Comparison of ENCODE assay signal across 8 cellular contexts in genomic region chr7:127588697-127589482, GRCh38. TPM values are rescaled to one million over a fixed set of nuclear protein-coding genes. Genes with fewer than 3 reads are reported as not detected.
A peak's percentile ranks its signal among the peaks of the same experiment; 100 is the strongest.
DNase-seq lines count a peak whose midpoint lies in the region; ATAC-seq and TF ChIP-seq lines count a peak whose summit lies in the region.

No MANE protein-coding gene starts in this region.

- peaks cover 6% of the 10 kb centered on the region for H3F3A ChIP-seq in SK-N-SH (replicated peaks; ENCODE audit: insufficient read depth)

- H3K9me3 ChIP-seq in SK-N-SH = no peaks in the 10 kb centered on the region
- H3K9me3 ChIP-seq in skeletal muscle satellite cell (replicated peaks; ENCODE audit: low read length) = no peaks in the 10 kb centered on the region

- H3K36me3 Mint-ChIP-seq in immature natural killer cell = peaks cover 4 to 17% (median 10%) of the 10 kb centered on the region in 3 donors

- H4K20me1 ChIP-seq in KMS-11 (ENCODE audit: insufficient read depth) (0 out of 2 replicates have a peak, but pooled peaks cover 1% of the 10 kb centered on the region), SK-N-SH (ENCODE audit: insufficient read depth) (peaks cover 17% of the 10 kb centered on the region)

- no peak for TF ChIP-seq EP300 in SK-N-SH (IDR thresholded peaks at IDR 0.05; ENCODE audit: borderline replicate concordance in 1 of 2, low read depth in 1 of 2, low read length in 1 of 2)

- TF ChIP-seq CTCF in KMS-11 (conservative IDR thresholded peaks at IDR 0.05; ENCODE audit: low read depth, low read length) = peak; percentile 48
- peak; percentile 77 for TF ChIP-seq CTCF in SK-N-SH (IDR thresholded peaks at IDR 0.05)

- 12% methylated on average over 36 of the region's 43 CpGs for WGBS in SK-N-SH (ENCODE audit: low lambda C conversion rate)

- peak overlapping the region; percentile 83 for H3K9ac ChIP-seq in KMS-11
- peak overlapping the region; percentile 91 for H3K9ac ChIP-seq in SK-N-SH
- H3K9ac ChIP-seq in skeletal muscle satellite cell (ENCODE audit: low read depth, low read length) = peak overlapping the region; percentile 95

- CTCF ChIA-PET in SK-N-SH (lab: Yijun Ruan, JAX) = interaction anchor here (0.6 to 7.9 kb wide), 32 partner anchors 9 to 758 kb away, joined by 3 to 78 read pairs (median 4); partner anchors contain the start of gene PAX4

- no peak overlapping the region for H3K4me3 ChIP-seq in KMS-11 (IDR thresholded peaks at IDR 0.05; ENCODE audit: insufficient read depth, low read depth, low read length)
- H3K4me3 ChIP-seq in SK-N-SH (ENCODE audit: low read depth in 2 of 2, low read length in 1 of 2) = peak overlapping the region; percentile 96 to 100
- peak overlapping the region; percentile 99 for H3K4me3 ChIP-seq in skeletal muscle satellite cell (ENCODE audit: low read length)

- peak; percentile 80 for TF ChIP-seq RAD21 in SK-N-SH (IDR thresholded peaks at IDR 0.05; ENCODE audit: low read length)

- no peaks in the 10 kb centered on the region for H3K36me3 ChIP-seq in KMS-11 (ENCODE audit: insufficient read depth)
- H3K36me3 ChIP-seq in SK-N-SH (replicated peaks in 1 of 2; ENCODE audit: control insufficient read depth in 1 of 2, insufficient read depth in 2 of 2, low read length in 1 of 2) = peaks cover 20 to 21% of the 10 kb centered on the region in 2 experiments
- H3K36me3 ChIP-seq in skeletal muscle satellite cell (ENCODE audit: insufficient read depth, low read length) = peaks cover 19% of the 10 kb centered on the region

- H3K79me2 ChIP-seq in KMS-11 (ENCODE audit: insufficient read depth, low read depth) = peaks cover 25% of the 10 kb centered on the region
- H3K79me2 ChIP-seq in SK-N-SH (ENCODE audit: insufficient read depth) = peaks cover 33% of the 10 kb centered on the region

- H2AFZ ChIP-seq in KMS-11 (ENCODE audit: low read depth) = peak overlapping the region; percentile 94
- peak overlapping the region; percentile 83 for H2AFZ ChIP-seq in SK-N-SH (ENCODE audit: low read depth)

- H3K27ac Mint-ChIP-seq in immature natural killer cell = peak overlapping the region; percentile 82 to 97 (median 94)

- H3K27ac ChIP-seq in KMS-11 = peak overlapping the region; percentile 49
- H3K27ac ChIP-seq in SK-N-SH (ENCODE audit: low read depth in 2 of 2, low read length in 1 of 2) = peak overlapping the region; percentile 62 to 84
- H3K27ac ChIP-seq in caudate nucleus (ENCODE audit: low read depth, low read length) = peak overlapping the region; percentile 80

- H3K9me2 ChIP-seq in SK-N-SH = no peaks in the 10 kb centered on the region

- ATAC-seq in GM21737 (IDR thresholded peaks at IDR 0.05; ENCODE audit: unreplicated experiment) (peak; percentile 11), HG03521 (IDR thresholded peaks at IDR 0.05; ENCODE audit: unreplicated experiment) (no peak)

- H3K4me1 Mint-ChIP-seq in immature natural killer cell = peaks cover 48 to 49% of the 10 kb centered on the region in 2 donors

- H3K4me1 ChIP-seq in KMS-11 (ENCODE audit: low read depth, poor library complexity, severe bottlenecking) (peaks cover 25% of the 10 kb centered on the region), SK-N-SH (ENCODE audit: control insufficient read depth in 1 of 2, insufficient read depth in 2 of 2, low read depth in 1 of 2, low read length in 1 of 2) (peaks cover 10 to 30% of the 10 kb centered on the region in 2 experiments; a peak in 3 of 4 replicates), skeletal muscle satellite cell (ENCODE audit: control insufficient read depth, insufficient read depth, low read length) (peaks cover 25% of the 10 kb centered on the region)

- H3K27me3 ChIP-seq in KMS-11 (ENCODE audit: insufficient read depth, low read depth) = no peaks in the 10 kb centered on the region
- no peaks in the 10 kb centered on the region for H3K27me3 ChIP-seq in SK-N-SH (ENCODE audit: insufficient read depth)
- H3K27me3 ChIP-seq in skeletal muscle satellite cell (ENCODE audit: control insufficient read depth, insufficient read depth, low read length) = no peaks in the 10 kb centered on the region

- POLR2A ChIA-PET in SK-N-SH (lab: Yijun Ruan, JAX) = interaction anchor here (0.8 to 1.1 kb wide), 2 partner anchors 9 to 63 kb away, joined by 3 to 5 read pairs; partner anchors contain the start of gene SND1

- no peaks in the 10 kb centered on the region for H3K9me3 Mint-ChIP-seq in immature natural killer cell

- H3K27me3 Mint-ChIP-seq in immature natural killer cell (ENCODE audit: low read depth in 3 of 3) = peaks cover 0 to 5% (median 2%) of the 10 kb centered on the region in 3 donors

- peak overlapping the region; percentile 95 to 99 (median 96) for H3K4me3 Mint-ChIP-seq in immature natural killer cell

- DNase-seq in ELF-1 (ENCODE audit: low read depth, low spot score) (peak; percentile 80), SK-N-SH (peak; percentile 94), caudate nucleus (lab: John Stamatoyannopoulos, UW) (peak in 53 of 61 donors; percentile 1 to 82 (median 53)), immature natural killer cell (peak in 1 of 3 donors; percentile 28)

- peak overlapping the region; percentile 81 for H3K4me2 ChIP-seq in KMS-11
- H3K4me2 ChIP-seq in SK-N-SH = peak overlapping the region; percentile 98
- H3K4me2 ChIP-seq in skeletal muscle satellite cell (ENCODE audit: low read length) = peak overlapping the region; percentile 91

TF ChIP-seq in SK-N-SH, 30 proteins besides CTCF, POLR2A, EP300 and RAD21 (continues in another document):
- TF ChIP-seq MXI1 (IDR thresholded peaks at IDR 0.05; ENCODE audit: low read depth, low read length) (peak; percentile 60; the same call in 1 of the 2 replicates), REST (IDR thresholded peaks at IDR 0.05; ENCODE audit: low read depth, low read length) (peak; percentile 27; the same call in 1 of the 2 replicates), SMC3 (IDR thresholded peaks at IDR 0.05; ENCODE audit: low read depth, low read length) (peak; percentile 58), TCF12 (IDR thresholded peaks at IDR 0.05) (peak; percentile 4; the same call in 1 of the 2 replicates), RCOR1 (IDR thresholded peaks at IDR 0.05; ENCODE audit: low read length) (peak; percentile 54), TAF1 (IDR thresholded peaks at IDR 0.05; ENCODE audit: borderline replicate concordance, low read depth, low read length) (0 out of 2 replicates have a peak, but pooled peaks have one; percentile 41), GATA2 (CRISPR knock-in tag; IDR thresholded peaks at IDR 0.05) (no peak), SIN3A (IDR thresholded peaks at IDR 0.05; ENCODE audit: borderline replicate concordance, low read depth, low read length) (peak; percentile 81), CHD2 (IDR thresholded peaks at IDR 0.05; ENCODE audit: low read length, partially characterized antibody) (peak; percentile 71), MAX (IDR thresholded peaks at IDR 0.05; ENCODE audit: low read depth) (0 out of 2 replicates have a peak, but pooled peaks have one; percentile 42)

RNA-seq across cellular contexts. Expression of gene ARF5, which starts 0.7 kb away (rescaled TPM):
- polyA plus RNA-seq in SK-N-SH (2012; rRNA removed) = 466 and 562 TPM in 2 replicates
- 342 and 432 TPM in 2 replicates for polyA plus RNA-seq in SK-N-SH (2012; cell fraction: cytosol; rRNA removed)
- polyA plus RNA-seq in SK-N-SH (2012; cell fraction: nucleus; rRNA removed) = 291 and 294 TPM in 2 replicates
- 100 to 1,000 TPM; 213 to 272 (median 263) TPM for polyA plus RNA-seq in immature natural killer cell
- 112 and 124 TPM in 2 replicates for total RNA-seq in skeletal muscle satellite cell (2012; rRNA removed)

RNA-seq across cellular contexts. Expression of gene GCC1, which starts 3.5 kb away (rescaled TPM):
- polyA plus RNA-seq in SK-N-SH (2012; rRNA removed) = 8.4 and 10.3 TPM in 2 replicates
- 8.2 and 9.4 TPM in 2 replicates for polyA plus RNA-seq in SK-N-SH (2012; cell fraction: cytosol; rRNA removed)
- polyA plus RNA-seq in SK-N-SH (2012; cell fraction: nucleus; rRNA removed) = 6.7 and 8.0 TPM in 2 replicates
- 10 to 100 TPM in 1 of 3 donors, 1 to 10 TPM in 2; 4.8 to 20.1 (median 8.2) TPM for polyA plus RNA-seq in immature natural killer cell
- total RNA-seq in skeletal muscle satellite cell (2012; rRNA removed) = 13.8 and 13.9 TPM in 2 replicates

RNA-seq across cellular contexts. Expression of gene FSCN3, which starts 4.6 kb away (rescaled TPM):
- 2.4 and 2.5 TPM in 2 replicates for polyA plus RNA-seq in SK-N-SH (2012; rRNA removed)
- 3.2 and 4.1 TPM in 2 replicates for polyA plus RNA-seq in SK-N-SH (2012; cell fraction: cytosol; rRNA removed)
- polyA plus RNA-seq in SK-N-SH (2012; cell fraction: nucleus; rRNA removed) = 2.0 and 2.1 TPM in 2 replicates
- 1 to 10 TPM in 2 of 3 donors, not detected in 1; 1.2 to 1.5 TPM for polyA plus RNA-seq in immature natural killer cell
- 0.66 and 2.8 TPM in 2 replicates for total RNA-seq in skeletal muscle satellite cell (2012; rRNA removed)

RNA-seq across cellular contexts. Expression of gene PAX4, which starts 29.1 kb away (rescaled TPM):
- not detected in 2 replicates for polyA plus RNA-seq in SK-N-SH (2012; rRNA removed)
- not detected in 2 replicates for polyA plus RNA-seq in SK-N-SH (2012; cell fraction: cytosol; rRNA removed)
- polyA plus RNA-seq in SK-N-SH (2012; cell fraction: nucleus; rRNA removed) = not detected in 2 replicates
- polyA plus RNA-seq in immature natural killer cell = not detected
- not detected in 2 replicates for total RNA-seq in skeletal muscle satellite cell (2012; rRNA removed)
